1 cellular context compared by ENCODE assay signal in genomic region chr14:104724407-104724980, GRCh38.
TF ChIP-seq lines count a peak whose summit lies in the region.

No MANE protein-coding gene starts in this region.

TF ChIP-seq in A549, 52 proteins besides CTCF, POLR2A, EP300 and RAD21 (continued from another document):
- TF ChIP-seq GATA3 (IDR thresholded peaks at IDR 0.05; ENCODE audit: borderline replicate concordance) = 0 out of 2 replicates have a peak, but pooled peaks have one; percentile 37
- no peak for TF ChIP-seq HOXB5 (CRISPR knock-in tag; IDR thresholded peaks at IDR 0.05)
- TF ChIP-seq PBX3 (IDR thresholded peaks at IDR 0.05) = 0 out of 2 replicates have a peak, but pooled peaks have one; percentile 47
- no peak for TF ChIP-seq RFX5 (IDR thresholded peaks at IDR 0.05)
- TF ChIP-seq FOSB (CRISPR knock-in tag; IDR thresholded peaks at IDR 0.05) = no peak
- no peak for TF ChIP-seq NR3C1 (IDR thresholded peaks at IDR 0.05)
- no peak for TF ChIP-seq HES2 (IDR thresholded peaks at IDR 0.05)
- TF ChIP-seq TFCP2L1 (CRISPR knock-in tag; IDR thresholded peaks at IDR 0.05) = no peak
- no peak for TF ChIP-seq CBX2 (IDR thresholded peaks at IDR 0.05; ENCODE audit: borderline replicate concordance, low read depth)
- no peak for TF ChIP-seq KDM5A (IDR thresholded peaks at IDR 0.05)
- TF ChIP-seq SMC3 (IDR thresholded peaks at IDR 0.05) = no peak
- TF ChIP-seq HOXB13 (CRISPR knock-in tag; IDR thresholded peaks at IDR 0.05; ENCODE audit: low read depth) = no peak
- no peak for TF ChIP-seq REST (IDR thresholded peaks at IDR 0.05)
- no peak for TF ChIP-seq PHF8 (IDR thresholded peaks at IDR 0.05; ENCODE audit: borderline replicate concordance, low read depth)
- TF ChIP-seq RNF2 (IDR thresholded peaks at IDR 0.05; ENCODE audit: borderline replicate concordance, low read depth) = no peak
- TF ChIP-seq JUNB (IDR thresholded peaks at IDR 0.05) = no peak
- no peak for TF ChIP-seq KDM1A (IDR thresholded peaks at IDR 0.05; ENCODE audit: low read depth)
- TF ChIP-seq EHMT2 (IDR thresholded peaks at IDR 0.05; ENCODE audit: low read depth) = no peak
- 0 out of 2 replicates have a peak, but pooled peaks have one; percentile 3 for TF ChIP-seq POLR2AphosphoS2 (conservative IDR thresholded peaks at IDR 0.05; ENCODE audit: low read length)
- TF ChIP-seq BHLHE40 (IDR thresholded peaks at IDR 0.05; ENCODE audit: low read depth, low read length) = no peak
- no peak for TF ChIP-seq ZSCAN20 (CRISPR knock-in tag; IDR thresholded peaks at IDR 0.05)
- no peak for TF ChIP-seq ZFP36 (IDR thresholded peaks at IDR 0.05; ENCODE audit: borderline replicate concordance, partially characterized antibody)
- TF ChIP-seq NFE2L2 (conservative IDR thresholded peaks at IDR 0.05; ENCODE audit: low read length) = no peak
- no peak for TF ChIP-seq ZNF302 (CRISPR knock-in tag; IDR thresholded peaks at IDR 0.05)
- TF ChIP-seq CEBPB (IDR thresholded peaks at IDR 0.05) = no peak
- no peak for TF ChIP-seq MYC (IDR thresholded peaks at IDR 0.05; ENCODE audit: borderline replicate concordance, low read length)
- TF ChIP-seq NPAS2 (CRISPR knock-in tag; IDR thresholded peaks at IDR 0.05; ENCODE audit: borderline replicate concordance) = no peak
